In the genomic region with DNA sequence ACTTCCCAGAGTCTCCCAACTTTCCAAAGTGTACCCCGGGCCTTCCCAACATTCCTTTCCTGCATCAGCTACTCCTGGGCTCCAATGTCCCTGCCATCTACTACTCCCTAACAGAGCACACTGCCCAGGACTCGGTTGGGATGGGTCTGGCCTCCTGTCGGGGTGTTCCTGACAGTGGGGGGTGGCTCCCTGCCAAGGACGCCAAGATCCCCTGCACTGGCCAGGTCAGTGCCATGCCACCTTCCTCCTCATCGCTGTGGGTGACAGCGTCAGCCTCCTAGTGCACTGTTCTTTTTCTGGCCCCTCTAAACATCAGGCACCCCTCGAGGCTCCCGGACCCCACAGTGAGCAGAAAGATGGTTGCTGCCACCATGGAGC, we compare ENCODE assay signal across 9 cellular contexts. TPM values are rescaled to one million over a fixed set of nuclear protein-coding genes. Genes with fewer than 3 reads are reported as not detected.
DNase-seq lines count a peak whose midpoint lies in the region; ATAC-seq, FAIRE-seq and TF ChIP-seq lines count a peak whose summit lies in the region.
"Had no signal": no experiment of that assay in that cellular context is flagged by ENCODE, and none has a peak within 500 bp of the region (broad histone marks: within the 10 kb centered on the region; RNA-seq: fewer than 3 reads in every experiment).

No MANE protein-coding gene starts in this region.

- H3K27ac ChIP-seq in A549 (peak overlapping the region; percentile 30 to 73; a peak in 4 of 6 replicates), SK-N-SH (ENCODE audit: low read depth in 2 of 2, low read length in 1 of 2) (peak overlapping the region; percentile 63 to 94), cardiac muscle cell (peak overlapping the region; percentile 38)

- H3K9me3 Mint-ChIP-seq in activated CD4-positive, alpha-beta T cell treated with anti-CD3 and anti-CD28 coated beads, Interleukin-2, amount 10 ng/mL, durations not matched to agents 7 days and 5 days: no peaks in the 10 kb centered on the region

- DNase-seq in A549 (ENCODE audit: low read depth in 1 of 2, low spot score in 1 of 2) (no peak), SK-N-SH (no peak), cardiac muscle cell (ENCODE audit: low read depth in 1 of 2, low spot score in 1 of 2) (no peak), omental fat pad (ENCODE audit: low spot score) (no peak), GM10248 (ENCODE audit: extremely low spot score) (no peak), T1000 (lab: John Stamatoyannopoulos, UW) (no peak)
- no peak for DNase-seq in stimulated activated CD8-positive, alpha-beta memory T cell treated with anti-CD3 and anti-CD28 coated beads, Interleukin-4, amount 100 ng/mL, for 48 hours
- no peak for DNase-seq in activated CD4-positive, alpha-beta T cell treated with anti-CD3 and anti-CD28 coated beads, Interleukin-2, amount 10 ng/mL, durations not matched to agents 7 days and 5 days

- POLR2A ChIA-PET in A549 (lab: Yijun Ruan, JAX): no interaction called here
- POLR2A ChIA-PET in SK-N-SH (lab: Yijun Ruan, JAX): interaction anchor here (0.9 to 1.0 kb wide), 2 partner anchors 10 to 13 kb away, joined by 3 to 5 read pairs; no protein-coding TSS in a partner anchor
- POLR2A ChIA-PET in activated CD4-positive, alpha-beta T cell treated with anti-CD3 and anti-CD28 coated beads, Interleukin-2, amount 10 ng/mL, durations not matched to agents 7 days and 5 days (lab: Charles Lee): no interaction called here
- POLR2A ChIA-PET in GM10248 (lab: Yijun Ruan, JAX): interaction anchor here (0.6 kb wide), 2 partner anchors 8 to 740 kb away, joined by 3 read pairs; no protein-coding TSS in a partner anchor

- H3K9me3 ChIP-seq in A549 (no peaks in the 10 kb centered on the region), SK-N-SH (no peaks in the 10 kb centered on the region), cardiac muscle cell (ENCODE audit: low read depth) (no peaks in the 10 kb centered on the region)

- peaks cover 21% of the 10 kb centered on the region for H3K4me1 Mint-ChIP-seq in activated CD4-positive, alpha-beta T cell treated with anti-CD3 and anti-CD28 coated beads, Interleukin-2, amount 10 ng/mL, durations not matched to agents 7 days and 5 days

- ATAC-seq in A549 (peak; percentile 10 to 48; a peak in 3 of 6 replicates), omental fat pad (ENCODE audit: low FRiP score) (peak; percentile 12)

- no peak overlapping the region for H3K4me3 Mint-ChIP-seq in activated CD4-positive, alpha-beta T cell treated with anti-CD3 and anti-CD28 coated beads, Interleukin-2, amount 10 ng/mL, durations not matched to agents 7 days and 5 days

- no peaks in the 10 kb centered on the region for H3K27me3 Mint-ChIP-seq in activated CD4-positive, alpha-beta T cell treated with anti-CD3 and anti-CD28 coated beads, Interleukin-2, amount 10 ng/mL, durations not matched to agents 7 days and 5 days

- H4K20me1 ChIP-seq in SK-N-SH (ENCODE audit: insufficient read depth): peaks cover 8% of the 10 kb centered on the region

- peak overlapping the region; percentile 35; the same call in 1 of the 2 replicates for H3K9ac ChIP-seq in SK-N-SH

- CTCF ChIA-PET in A549 (lab: Yijun Ruan, JAX): interaction anchor here (0.5 to 0.6 kb wide), 2 partner anchors 11 to 105 kb away, joined by 3 read pairs; no protein-coding TSS in a partner anchor
- CTCF ChIA-PET in SK-N-SH (lab: Yijun Ruan, JAX): interaction anchor here (1.2 to 6.6 kb wide), 2 partner anchors 16 to 20 kb away, joined by 4 to 45 read pairs; no protein-coding TSS in a partner anchor
- CTCF ChIA-PET in activated CD4-positive, alpha-beta T cell treated with anti-CD3 and anti-CD28 coated beads, Interleukin-2, amount 10 ng/mL, durations not matched to agents 7 days and 5 days (lab: Charles Lee): interaction anchor here (1.2 to 1.5 kb wide), 2 partner anchors 10 to 123 kb away, joined by 3 to 4 read pairs; no protein-coding TSS in a partner anchor
- CTCF ChIA-PET in GM10248 (lab: Yijun Ruan, JAX): interaction anchor here (1.0 kb wide), 1 partner anchor 13 kb away, joined by 3 read pairs; no protein-coding TSS in a partner anchor

- H3K79me2 ChIP-seq in SK-N-SH (ENCODE audit: insufficient read depth): peaks cover 86% of the 10 kb centered on the region

- WGBS in A549 (ENCODE audit: missing lambda C conversion rate): 68% methylated on average over 8 of the region's 8 CpGs
- 56% methylated on average over 6 of the region's 8 CpGs for WGBS in SK-N-SH (ENCODE audit: low lambda C conversion rate)

- H3K36me3 Mint-ChIP-seq in activated CD4-positive, alpha-beta T cell treated with anti-CD3 and anti-CD28 coated beads, Interleukin-2, amount 10 ng/mL, durations not matched to agents 7 days and 5 days (ENCODE audit: low read depth): no peaks in the 10 kb centered on the region

- H3K27me3 ChIP-seq in SK-N-SH (ENCODE audit: insufficient read depth): no peaks in the 10 kb centered on the region
- H3K27me3 ChIP-seq in cardiac muscle cell: no peaks in the 10 kb centered on the region

- H3K4me2 ChIP-seq in A549 (peak overlapping the region; percentile 37), SK-N-SH (peak overlapping the region; percentile 89)

- TF ChIP-seq RAD21 in A549 (conservative IDR thresholded peaks at IDR 0.05 in 1 of 2, IDR thresholded peaks at IDR 0.05 in 1 of 2) (no peak), SK-N-SH (IDR thresholded peaks at IDR 0.05; ENCODE audit: low read length) (no peak)

- no peak overlapping the region for H3K4me3 ChIP-seq in A549
- no peak overlapping the region; a peak in 1 of 4 replicates for H3K4me3 ChIP-seq in SK-N-SH (ENCODE audit: low read depth in 2 of 2, low read length in 1 of 2)
- H3K4me3 ChIP-seq in cardiac muscle cell: no peak overlapping the region

- TF ChIP-seq EP300 in A549 (IDR thresholded peaks at IDR 0.05) (no peak), SK-N-SH (IDR thresholded peaks at IDR 0.05; ENCODE audit: borderline replicate concordance in 1 of 2, low read depth in 1 of 2, low read length in 1 of 2) (no peak)

- no peaks in the 10 kb centered on the region for H3K36me3 ChIP-seq in SK-N-SH (replicated peaks in 1 of 2; ENCODE audit: control insufficient read depth in 1 of 2, insufficient read depth in 2 of 2, low read length in 1 of 2)
- no peaks in the 10 kb centered on the region for H3K36me3 ChIP-seq in cardiac muscle cell

- TF ChIP-seq CTCF in A549 (IDR thresholded peaks at IDR 0.05) (no peak), SK-N-SH (IDR thresholded peaks at IDR 0.05) (no peak), cardiac muscle cell (IDR thresholded peaks at IDR 0.05; ENCODE audit: low read depth, low read length) (no peak), omental fat pad (IDR thresholded peaks at IDR 0.05) (no peak), GM10248 (IDR thresholded peaks at IDR 0.05; ENCODE audit: control extremely low read depth, extremely low read depth, low read depth, missing control alignments) (no peak)

- no peak overlapping the region for H2AFZ ChIP-seq in SK-N-SH (ENCODE audit: low read depth)

- FAIRE-seq in A549 (lab: Jason Lieb, UNC): no peak

- TF ChIP-seq POLR2A in A549 (IDR thresholded peaks at IDR 0.05; ENCODE audit: low read length): no peak

- H3K9me2 ChIP-seq in SK-N-SH: no peaks in the 10 kb centered on the region

- H3K4me1 ChIP-seq in A549: peaks cover 23% of the 10 kb centered on the region
- peaks cover 23 to 43% of the 10 kb centered on the region in 2 experiments; a peak in 3 of 4 replicates for H3K4me1 ChIP-seq in SK-N-SH (ENCODE audit: control insufficient read depth in 1 of 2, insufficient read depth in 2 of 2, low read depth in 1 of 2, low read length in 1 of 2)
- peaks cover 38% of the 10 kb centered on the region for H3K4me1 ChIP-seq in cardiac muscle cell (ENCODE audit: low read depth)

- H3K27ac Mint-ChIP-seq in activated CD4-positive, alpha-beta T cell treated with anti-CD3 and anti-CD28 coated beads, Interleukin-2, amount 10 ng/mL, durations not matched to agents 7 days and 5 days: no peak overlapping the region

- H3F3A ChIP-seq in SK-N-SH (replicated peaks; ENCODE audit: insufficient read depth): peaks cover 15% of the 10 kb centered on the region

RNA-seq across cellular contexts. Expression of a gene that starts 13.8 kb away (rescaled TPM):
- 10.7 and 12.8 TPM in 2 replicates for polyA plus RNA-seq in A549 (2011; rRNA removed)
- 11.8 and 14.7 TPM in 2 replicates for polyA plus RNA-seq in A549 (2012; cell fraction: cytosol; rRNA removed)
- polyA plus RNA-seq in A549 (2012; cell fraction: nucleus; rRNA removed): 24.1 and 25.8 TPM in 2 replicates
- 10.0 to 11.2 TPM (median 10.5 TPM) in 3 replicates for polyA plus RNA-seq in A549 (2017; fragmentation: RNase III; extraction: RNeasy Plus Mini Kit Qiagen cat#74134 plus additional on column Dnase treatment)
- polyA minus RNA-seq in A549 (2011; rRNA and poly(A)+ RNA removed): 22.3 and 25.7 TPM in 2 replicates
- 16.0 and 18.7 TPM in 2 replicates for polyA plus RNA-seq in SK-N-SH (2012; rRNA removed)
- polyA plus RNA-seq in SK-N-SH (2012; cell fraction: cytosol; rRNA removed): 12.7 and 14.8 TPM in 2 replicates
- polyA plus RNA-seq in SK-N-SH (2012; cell fraction: nucleus; rRNA removed): 31.2 and 35.4 TPM in 2 replicates
- 22.4 and 37.8 TPM in 2 replicates for total RNA-seq in cardiac muscle cell
- 38.8 and 42.6 TPM in 2 replicates for polyA plus RNA-seq in cardiac muscle cell
- total RNA-seq in omental fat pad: 10 to 100 TPM; 12.9 to 37.0 (median 20.1) TPM
- total RNA-seq in activated CD4-positive, alpha-beta T cell treated with anti-CD3 and anti-CD28 coated beads, Interleukin-2, amount 10 ng/mL, durations not matched to agents 7 days and 5 days: 10 to 100 TPM; 33.3 to 39.1 TPM

RNA-seq across cellular contexts. Expression of a gene that starts 38.0 kb away (rescaled TPM):
- polyA plus RNA-seq in A549 (2011; rRNA removed): 0.10 and 0.11 TPM in 2 replicates
- 0.03 and 0.05 TPM in 2 replicates for polyA plus RNA-seq in A549 (2012; cell fraction: cytosol; rRNA removed)
- 0.04 TPM in 1 of 2 replicates, not detected in the other for polyA plus RNA-seq in A549 (2012; cell fraction: nucleus; rRNA removed)
- not detected in 3 replicates for polyA plus RNA-seq in A549 (2017; fragmentation: RNase III; extraction: RNeasy Plus Mini Kit Qiagen cat#74134 plus additional on column Dnase treatment)
- polyA minus RNA-seq in A549 (2011; rRNA and poly(A)+ RNA removed): not detected in 2 replicates
- not detected in 2 replicates for polyA plus RNA-seq in SK-N-SH (2012; rRNA removed)
- 0.01 TPM in 1 of 2 replicates, not detected in the other for polyA plus RNA-seq in SK-N-SH (2012; cell fraction: cytosol; rRNA removed)
- not detected in 2 replicates for polyA plus RNA-seq in SK-N-SH (2012; cell fraction: nucleus; rRNA removed)
- not detected in 2 replicates for total RNA-seq in cardiac muscle cell
- not detected in 2 replicates for polyA plus RNA-seq in cardiac muscle cell
- total RNA-seq in omental fat pad: not detected
- not detected for total RNA-seq in activated CD4-positive, alpha-beta T cell treated with anti-CD3 and anti-CD28 coated beads, Interleukin-2, amount 10 ng/mL, durations not matched to agents 7 days and 5 days
- total RNA-seq: ureter had no signal

RNA-seq across cellular contexts. Expression of a gene that starts 38.3 kb away (rescaled TPM):
- polyA plus RNA-seq in A549 (2011; rRNA removed): 2.7 and 2.9 TPM in 2 replicates
- 3.2 and 4.3 TPM in 2 replicates for polyA plus RNA-seq in A549 (2012; cell fraction: cytosol; rRNA removed)
- polyA plus RNA-seq in A549 (2012; cell fraction: nucleus; rRNA removed): 5.9 and 6.1 TPM in 2 replicates
- polyA plus RNA-seq in A549 (2017; fragmentation: RNase III; extraction: RNeasy Plus Mini Kit Qiagen cat#74134 plus additional on column Dnase treatment): 2.7 to 3.4 TPM (median 3.0 TPM) in 3 replicates
- polyA minus RNA-seq in A549 (2011; rRNA and poly(A)+ RNA removed): 2.1 and 2.4 TPM in 2 replicates
- polyA plus RNA-seq in SK-N-SH (2012; rRNA removed): 5.1 and 6.0 TPM in 2 replicates
- 3.7 and 4.7 TPM in 2 replicates for polyA plus RNA-seq in SK-N-SH (2012; cell fraction: cytosol; rRNA removed)
- 17.9 and 22.3 TPM in 2 replicates for polyA plus RNA-seq in SK-N-SH (2012; cell fraction: nucleus; rRNA removed)
- 5.8 and 9.2 TPM in 2 replicates for total RNA-seq in cardiac muscle cell
- polyA plus RNA-seq in cardiac muscle cell: 5.1 and 7.6 TPM in 2 replicates
- 1 to 10 TPM; 3.7 to 9.1 (median 5.6) TPM for total RNA-seq in omental fat pad
- 1 to 10 TPM; 3.1 to 3.9 TPM for total RNA-seq in activated CD4-positive, alpha-beta T cell treated with anti-CD3 and anti-CD28 coated beads, Interleukin-2, amount 10 ng/mL, durations not matched to agents 7 days and 5 days

Comparison
In these comparisons a context has a peak if more than half of its experiments do, and no peak if none do; other contexts are left out.
1. POLR2A ChIA-PET loops: an anchor here in SK-N-SH (0.9 to 1.0 kb wide) and GM10248 (0.6 kb wide); none called in A549 and activated CD4-positive, alpha-beta T cell treated with anti-CD3 and anti-CD28 coated beads, Interleukin-2, amount 10 ng/mL, durations not matched to agents 7 days and 5 days.